Comparison of ENCODE assay signal across 30 cellular contexts in genomic region chrX:53171356-53171755, GRCh38. TPM values are rescaled to one million over a fixed set of nuclear protein-coding genes. Genes with fewer than 3 reads are reported as not detected.
A peak's percentile ranks its signal among the peaks of the same experiment; 100 is the strongest.
DNase-seq lines count a peak whose midpoint lies in the region; ATAC-seq, FAIRE-seq and TF ChIP-seq lines count a peak whose summit lies in the region.
"Had no signal": no experiment of that assay in that cellular context is flagged by ENCODE, and none has a peak within 500 bp of the region (broad histone marks: within the 10 kb centered on the region; RNA-seq: fewer than 3 reads in every experiment).

No MANE protein-coding gene starts in this region.

- no TSS peak for BruUV-seq in K562 (replicated peaks; lab: Mats Ljungman, UMichigan)

- H3K79me2 ChIP-seq in K562 (ENCODE audit: control insufficient read depth, insufficient read depth, low read length) (no peaks in the 10 kb centered on the region), osteoblast (ENCODE audit: insufficient read depth, low read length) (no peaks in the 10 kb centered on the region)

- H4K20me1 ChIP-seq in K562 (replicated peaks; ENCODE audit: control insufficient read depth, insufficient read depth, low read length) (no peaks in the 10 kb centered on the region), osteoblast (ENCODE audit: insufficient read depth, low read length) (no peaks in the 10 kb centered on the region)

- FAIRE-seq in K562 (lab: Jason Lieb, UNC) = no peak

- no peak for TF ChIP-seq EP300 in K562 (IDR thresholded peaks at IDR 0.05; ENCODE audit: low read length)

- in situ Hi-C loops in K562 (cut with MboI) = no loop called here

- ATAC-seq in K562 (peak; percentile 56; the same call in 2 of the 3 replicates), left lobe of liver (no peak)
- ATAC-seq: left cardiac atrium, mucosa of descending colon, natural killer cell had no signal

- DNase-seq in DMS53 (lab: John Stamatoyannopoulos, UW) (peak; percentile 7), DMS53 treated with DMSO at 0.1 percent for 48 hours (lab: John Stamatoyannopoulos, UW; ENCODE audit: unreplicated experiment) (no peak), H7 (peak; percentile 8), K562 (ENCODE audit: extremely low read depth in 1 of 4, low spot score in 3 of 4) (peak in 1 of 4 experiments; percentile 19), osteoblast (ENCODE audit: insufficient read length, low spot score, missing footprints) (no peak), hippocampal formation (lab: John Stamatoyannopoulos, UW) (no peak), left lobe of liver (ENCODE audit: low spot score) (no peak), posterior vena cava (ENCODE audit: low spot score) (no peak)
- DNase-seq: activated B cell treated with CpG ODN at 0.5 μM for 24 hours; activated CD4-positive, alpha-beta T cell treated with anti-CD3 and anti-CD28 coated beads, Interleukin-2, amount 10 ng/mL, durations not matched to agents 7 days and 5 days; activated gamma-delta T cell; activated naive CD8-positive, alpha-beta T cell treated with anti-CD3 and anti-CD28 coated beads for 36 hours; activated T-cell treated with anti-CD3 and anti-CD28 coated beads, Interleukin-2, amount 50 U/mL, for 24 hours; anterior cingulate cortex; CD4-positive, CD25-positive, alpha-beta regulatory T cell; hypothalamus; left cardiac atrium; mammary epithelial cell; mucosa of descending colon; MV-4-11; natural killer cell; NCI-H146; NCI-H2107; stimulated activated CD4-positive, alpha-beta T cell treated with anti-CD3 and anti-CD28 coated beads, Interleukin-1b, Interleukin-23, amount 100 ng/mL, for 48 hours; T1000; testis had no signal

- no peak overlapping the region for H3K9ac ChIP-seq in K562 (ENCODE audit: insufficient read depth in 1 of 2, low read depth in 2 of 2, low read length in 2 of 2)

- no peak overlapping the region for H2AFZ ChIP-seq in K562 (ENCODE audit: low read depth, low read length)
- no peak overlapping the region for H2AFZ ChIP-seq in osteoblast (ENCODE audit: low read length)

- POLR2A ChIA-PET in K562 (lab: Yijun Ruan, JAX) = no interaction called here

- no peaks in the 10 kb centered on the region for H3K9me3 ChIP-seq in K562 (replicated peaks; ENCODE audit: control insufficient read depth, insufficient read depth, low read depth, low read length)
- H3K9me3 ChIP-seq in osteoblast (ENCODE audit: low read depth, low read length) = no peaks in the 10 kb centered on the region
- H3K9me3 ChIP-seq: mucosa of descending colon, testis had no signal

- H3K4me3 ChIP-seq in H7 (ENCODE audit: insufficient read depth, low read depth, low read length) (no peak overlapping the region), K562 (no peak overlapping the region), osteoblast (ENCODE audit: insufficient read depth, low read length) (no peak overlapping the region)
- H3K4me3 ChIP-seq: cardiac muscle cell, mucosa of descending colon, skin epidermis, testis had no signal

- no peak for TF ChIP-seq RAD21 in K562 (CRISPR knock-in tag; conservative IDR thresholded peaks at IDR 0.05 in 1 of 2, IDR thresholded peaks at IDR 0.05 in 1 of 2)

- H3K9me1 ChIP-seq in K562 (ENCODE audit: control insufficient read depth, insufficient read depth, low read length) = no peaks in the 10 kb centered on the region

- no peak for TF ChIP-seq POLR2A in K562 (conservative IDR thresholded peaks at IDR 0.05)

- no peaks in the 10 kb centered on the region for H3K36me3 ChIP-seq in H7 (replicated peaks; ENCODE audit: control insufficient read depth, insufficient read depth, low read length)
- no peaks in the 10 kb centered on the region for H3K36me3 ChIP-seq in K562 (ENCODE audit: control insufficient read depth, insufficient read depth, low read length)
- no peaks in the 10 kb centered on the region for H3K36me3 ChIP-seq in osteoblast (ENCODE audit: insufficient read depth, low read length)
- H3K36me3 ChIP-seq: cardiac muscle cell had no signal

- H3K27me3 ChIP-seq in H7 (ENCODE audit: control insufficient read depth, insufficient read depth, low read length) = no peaks in the 10 kb centered on the region
- no peaks in the 10 kb centered on the region for H3K27me3 ChIP-seq in K562 (ENCODE audit: control insufficient read depth in 2 of 2, insufficient read depth in 2 of 2, low read length in 2 of 2)
- no peaks in the 10 kb centered on the region for H3K27me3 ChIP-seq in osteoblast (ENCODE audit: insufficient read depth, low read length)
- H3K27me3 ChIP-seq: cardiac muscle cell, testis had no signal

- H3K4me1 ChIP-seq in K562 (replicated peaks in 1 of 2; ENCODE audit: control insufficient read depth in 2 of 2, insufficient read depth in 2 of 2, low read length in 2 of 2) (no peaks in the 10 kb centered on the region), osteoblast (ENCODE audit: insufficient read depth, low read length) (no peaks in the 10 kb centered on the region)
- H3K4me1 ChIP-seq: testis had no signal

- WGBS in K562 (ENCODE audit: insufficient coverage, low coverage, missing lambda C conversion rate) = 14% methylated on average over 3 of the region's 7 CpGs

- intact Hi-C loops in K562 (cut with micrococcal nuclease) (no loop called here), posterior vena cava (cut with DNase I) (no loop called here)

- H3K27ac ChIP-seq in K562 (ENCODE audit: extremely low read depth, low read depth, low read length) (no peak overlapping the region), osteoblast (ENCODE audit: low read depth, low read length) (no peak overlapping the region)
- H3K27ac ChIP-seq: 22Rv1, cardiac muscle cell, HL-60, skin epidermis, testis had no signal

- no peak overlapping the region for H3K4me2 ChIP-seq in K562 (ENCODE audit: insufficient read depth, low read length)
- no peak overlapping the region for H3K4me2 ChIP-seq in osteoblast (ENCODE audit: insufficient read depth, low read length)

- CTCF ChIA-PET in K562 (lab: Yijun Ruan, JAX; ENCODE audit: low intra/inter-chr PET ratio) = no interaction called here

- peak; percentile 19 to 28 (median 21); a peak in 3 of 6 replicates for TF ChIP-seq CTCF in K562 (IDR thresholded peaks at IDR 0.05 in 2 of 3, conservative IDR thresholded peaks at IDR 0.05 in 1 of 3; ENCODE audit: insufficient read depth in 2 of 3, low read depth in 1 of 3, low read length in 3 of 3)
- peak; percentile 9 for TF ChIP-seq CTCF in osteoblast (IDR thresholded peaks at IDR 0.05; ENCODE audit: extremely low read depth, low read depth, low read length)

TF ChIP-seq in K562, 482 proteins besides CTCF, POLR2A, EP300 and RAD21 (continues in another document):
- TF ChIP-seq ETS1 (conservative IDR thresholded peaks at IDR 0.05; ENCODE audit: control insufficient read depth, low read depth, low read length) = no peak
- no peak for TF ChIP-seq EGR1 (conservative IDR thresholded peaks at IDR 0.05)
- TF ChIP-seq ZNF263 (CRISPR knock-in tag; IDR thresholded peaks at IDR 0.05; ENCODE audit: borderline replicate concordance) = no peak

RNA-seq across cellular contexts. Expression of gene KDM5C, which starts 53.7 kb away (rescaled TPM):
- total RNA-seq in H7 (2014; rRNA removed; shearing (Covaris generic)) = 68.1 and 69.3 TPM in 2 replicates
- 402 and 573 TPM in 2 replicates for total RNA-seq in K562 (2011; cell fraction: chromatin; rRNA removed; ENCODE audit: low replicate concordance)
- 257 and 272 TPM in 2 replicates for total RNA-seq in K562 (2011; cell fraction: nucleolus; rRNA removed)
- total RNA-seq in K562 (2011; cell fraction: nucleoplasm; rRNA removed) = 184 and 231 TPM in 2 replicates
- total RNA-seq in K562 (2014; rRNA removed) = 61.1 and 82.1 TPM in 2 replicates
- total RNA-seq in K562 (2014; rRNA removed; fragmentation: Illumina TruSeq; extraction: Trizol) = 44.5 and 53.1 TPM in 2 replicates
- 41.4 and 43.4 TPM in 2 replicates for total RNA-seq in K562 (2015; rRNA removed; fragmentation: Illumina TruSeq; extraction: Trizol)
- 110 and 136 TPM in 2 replicates for total RNA-seq in K562 (2021)
- 52.4 and 82.6 TPM in 2 replicates for polyA plus RNA-seq in K562 (2011; rRNA removed)
- 45.7 and 53.1 TPM in 2 replicates for polyA plus RNA-seq in K562 (2011; cell fraction: cytosol; rRNA removed)
- 311 and 369 TPM in 2 replicates for polyA plus RNA-seq in K562 (2011; cell fraction: nucleus; rRNA removed)
- polyA plus RNA-seq in K562 (2012) = 64.3 and 71.8 TPM in 2 replicates
- polyA plus RNA-seq in K562 (2014; fragmentation: Illumina TruSeq; extraction: Trizol) = 59.1 and 66.6 TPM in 2 replicates
- polyA plus RNA-seq in K562 (2014; fragmentation: Nextera tagmentation; extraction: Ambion mirVana) = under 1 TPM; 0.62 to 0.83 TPM
- 44.0 and 64.7 TPM in 2 replicates for polyA plus RNA-seq in K562 (2014; rRNA removed)
- 81.5 and 92.7 TPM in 2 replicates for polyA minus RNA-seq in K562 (2011; rRNA and poly(A)+ RNA removed)
- polyA minus RNA-seq in K562 (2011; cell fraction: cytosol; rRNA and poly(A)+ RNA removed) = 71.3 and 80.0 TPM in 2 replicates
- polyA minus RNA-seq in K562 (2011; cell fraction: nucleus; rRNA and poly(A)+ RNA removed) = 113 and 144 TPM in 2 replicates
- total RNA-seq in osteoblast = 104 and 122 TPM in 2 replicates
- 34.1 TPM for total RNA-seq in left lobe of liver
- 10 to 100 TPM; 66.0 to 77.8 TPM for total RNA-seq in posterior vena cava

Comparison
In these comparisons a context has a peak if more than half of its experiments do, and no peak if none do; other contexts are left out.
1. DNase-seq: peak in DMS53 (single experiment) and H7 (single experiment); none in DMS53 treated with DMSO at 0.1 percent for 48 hours (single experiment), osteoblast (single experiment), hippocampal formation (0 of 2), left lobe of liver (single experiment) and posterior vena cava (single experiment).